1 cellular context compared by ENCODE assay signal in genomic region chr19:30647891-30648290, GRCh38.
TF ChIP-seq lines count a peak whose summit lies in the region.

No MANE protein-coding gene starts in this region.

TF ChIP-seq in H1, 55 proteins besides CTCF, POLR2A, EP300 and RAD21:
- no peak for TF ChIP-seq EZH2 (IDR thresholded peaks at IDR 0.05; ENCODE audit: low read depth, low read length, severe bottlenecking)
- TF ChIP-seq POU5F1 (IDR thresholded peaks at IDR 0.05; ENCODE audit: low read depth, low read length) = no peak
- TF ChIP-seq GTF2F1 (IDR thresholded peaks at IDR 0.05; ENCODE audit: borderline replicate concordance, low read depth, low read length) = no peak
- TF ChIP-seq MAFK (IDR thresholded peaks at IDR 0.05; ENCODE audit: low read depth, low read length) = no peak
- no peak for TF ChIP-seq GABPA (IDR thresholded peaks at IDR 0.05; ENCODE audit: borderline replicate concordance, insufficient read depth, low read length)
- TF ChIP-seq SRF (IDR thresholded peaks at IDR 0.05; ENCODE audit: low read depth, low read length) = no peak
- TF ChIP-seq BACH1 (IDR thresholded peaks at IDR 0.05; ENCODE audit: low read length) = no peak
- no peak for TF ChIP-seq SAP30 (IDR thresholded peaks at IDR 0.05; ENCODE audit: insufficient read depth, insufficient replicate concordance, low read length)
- no peak for TF ChIP-seq TAF1 (IDR thresholded peaks at IDR 0.05; ENCODE audit: low read depth, low read length)
- TF ChIP-seq ASH2L (IDR thresholded peaks at IDR 0.05; ENCODE audit: low read length) = no peak
- no peak for TF ChIP-seq FOSL1 (IDR thresholded peaks at IDR 0.05; ENCODE audit: insufficient read depth, low read depth, low read length)
- no peak for TF ChIP-seq ATF3 (IDR thresholded peaks at IDR 0.05; ENCODE audit: insufficient read depth, low read depth, low read length)
- TF ChIP-seq JUND (IDR thresholded peaks at IDR 0.05; ENCODE audit: low read length) = no peak
- TF ChIP-seq SP4 (IDR thresholded peaks at IDR 0.05; ENCODE audit: low read length) = no peak
